Comparison of ENCODE assay signal across 6 cellular contexts in genomic region chr14:85350667-85351066, GRCh38.
"Had no signal": no experiment of that assay in that cellular context is flagged by ENCODE, and none has a peak within 500 bp of the region (broad histone marks: within the 10 kb centered on the region; RNA-seq: fewer than 3 reads in every experiment).

No MANE protein-coding gene starts in this region.

- H3K27ac ChIP-seq: HL-60 had no signal

- H3K4me3 Mint-ChIP-seq: GM23338, H9 had no signal

- H3K4me3 ChIP-seq: GM23338, K562 had no signal

- H3K4me1 Mint-ChIP-seq: GM23338, H9 had no signal

- ATAC-seq: GM23338, K562 had no signal

- DNase-seq: H9, HCEC 1CT, IMR-90 had no signal

- H3K27ac Mint-ChIP-seq: GM23338, H9 had no signal
